Comparison of ENCODE assay signal across 1 cellular context in genomic region chr1:241934181-241934815, GRCh38.
TF ChIP-seq lines count a peak whose summit lies in the region.

No MANE protein-coding gene starts in this region.

TF ChIP-seq in H1, 55 proteins besides CTCF, POLR2A, EP300 and RAD21 (continued from another document):
- TF ChIP-seq SUZ12 (IDR thresholded peaks at IDR 0.05; ENCODE audit: low read length), result no peak
- no peak for TF ChIP-seq CHD7 (IDR thresholded peaks at IDR 0.05; ENCODE audit: insufficient replicate concordance, low read length)
- peak; percentile 88 for TF ChIP-seq JUND (IDR thresholded peaks at IDR 0.05; ENCODE audit: low read length)
- peak; percentile 59; the same call in 1 of the 2 replicates for TF ChIP-seq TEAD4 (IDR thresholded peaks at IDR 0.05; ENCODE audit: low read depth, low read length)
- no peak for TF ChIP-seq CBX5 (IDR thresholded peaks at IDR 0.05; ENCODE audit: low read depth, low read length)
- no peak for TF ChIP-seq HDAC6 (IDR thresholded peaks at IDR 0.05; ENCODE audit: low read depth, low read length)
- no peak for TF ChIP-seq GTF2F1 (IDR thresholded peaks at IDR 0.05; ENCODE audit: borderline replicate concordance, low read depth, low read length)
- no peak for TF ChIP-seq TAF7 (optimal IDR thresholded peaks at IDR 0.05; ENCODE audit: borderline replicate concordance, low read depth, low read length)
